ENCODE assay signal across 9 cellular contexts in genomic region chr14:76456200-76456599, GRCh38.
DNase-seq lines count a peak whose midpoint lies in the region; ATAC-seq, FAIRE-seq and TF ChIP-seq lines count a peak whose summit lies in the region.
"Had no signal": no experiment of that assay in that cellular context is flagged by ENCODE, and none has a peak within 500 bp of the region (broad histone marks: within the 10 kb centered on the region; RNA-seq: fewer than 3 reads in every experiment).

No MANE protein-coding gene starts in this region.

- H3K9ac ChIP-seq in NT2/D1 (ENCODE audit: insufficient read length, low read depth): no peak overlapping the region

- no peak overlapping the region for H3K4me3 ChIP-seq in GM23338
- H3K4me3 ChIP-seq in NT2/D1 (ENCODE audit: insufficient read length, low read depth): no peak overlapping the region

- H3K9me2 ChIP-seq in GM23338 (ENCODE audit: insufficient read depth): no peaks in the 10 kb centered on the region

- no peak overlapping the region for H3K27ac Mint-ChIP-seq in GM23338
- no peak overlapping the region for H3K27ac Mint-ChIP-seq in natural killer cell treated with Interleukin-12 subunit alpha and Interleukin-12 subunit beta and Interleukin-15 and Interleukin-18, amount 100 ng/mL, for 72 hours
- H3K27ac Mint-ChIP-seq in activated T-helper 17 cell treated with anti-CD3 and anti-CD28 coated beads, Interleukin-2, amount 50 U/mL, for 72 hours: no peak overlapping the region

- DNase-seq in D721Med (ENCODE audit: insufficient read length, low spot score) (peak; percentile 36), GM23338 (ENCODE audit: low spot score) (peak; percentile 89), NT2/D1 (ENCODE audit: low read depth, low spot score) (peak; percentile 32), dermis blood vessel endothelial cell (peak; percentile 70), omental fat pad (ENCODE audit: low spot score) (no peak)
- DNase-seq in natural killer cell treated with Interleukin-12 subunit alpha and Interleukin-12 subunit beta and Interleukin-15 and Interleukin-18, amount 100 ng/mL, for 72 hours (ENCODE audit: low spot score): peak; percentile 65

- ATAC-seq in GM23338: peak; percentile 91
- no peak for ATAC-seq in natural killer cell treated with Interleukin-12 subunit alpha and Interleukin-12 subunit beta and Interleukin-15 and Interleukin-18, amount 100 ng/mL, for 72 hours
- no peak for ATAC-seq in activated T-helper 17 cell treated with anti-CD3 and anti-CD28 coated beads, Interleukin-2, amount 50 U/mL, for 72 hours (replicated peaks)
- no peak for ATAC-seq in omental fat pad (ENCODE audit: low FRiP score)
- no peak for ATAC-seq in GM21825 (IDR thresholded peaks at IDR 0.05; ENCODE audit: unreplicated experiment)

- H4K20me1 ChIP-seq in GM23338 (replicated peaks; ENCODE audit: insufficient read depth): no peaks in the 10 kb centered on the region

- no peaks in the 10 kb centered on the region for H3K27me3 ChIP-seq in GM23338 (ENCODE audit: insufficient read depth)
- no peaks in the 10 kb centered on the region for H3K27me3 ChIP-seq in NT2/D1 (ENCODE audit: insufficient read depth, insufficient read length)
- H3K27me3 ChIP-seq: neutrophil had no signal

- H3K4me2 ChIP-seq in GM23338: no peak overlapping the region

- H3K36me3 ChIP-seq in GM23338 (ENCODE audit: insufficient read depth) (no peaks in the 10 kb centered on the region), NT2/D1 (ENCODE audit: insufficient read depth, insufficient read length, low read length) (no peaks in the 10 kb centered on the region)
- H3K36me3 ChIP-seq: neutrophil had no signal

- H3K9me3 ChIP-seq in NT2/D1 (ENCODE audit: insufficient read depth, low read length): no peaks in the 10 kb centered on the region
- H3K9me3 ChIP-seq: neutrophil had no signal

- no peak overlapping the region for H2AFZ ChIP-seq in GM23338

- H3K9me3 Mint-ChIP-seq in GM23338: no peaks in the 10 kb centered on the region
- no peaks in the 10 kb centered on the region for H3K9me3 Mint-ChIP-seq in natural killer cell treated with Interleukin-12 subunit alpha and Interleukin-12 subunit beta and Interleukin-15 and Interleukin-18, amount 100 ng/mL, for 72 hours
- no peaks in the 10 kb centered on the region for H3K9me3 Mint-ChIP-seq in activated T-helper 17 cell treated with anti-CD3 and anti-CD28 coated beads, Interleukin-2, amount 50 U/mL, for 72 hours

- H3K4me1 ChIP-seq in GM23338 (ENCODE audit: insufficient read depth): no peaks in the 10 kb centered on the region
- no peaks in the 10 kb centered on the region for H3K4me1 ChIP-seq in NT2/D1 (ENCODE audit: insufficient read depth, insufficient read length)

- no peak overlapping the region for H3K27ac ChIP-seq in GM23338 (ENCODE audit: low read depth)
- H3K27ac ChIP-seq: neutrophil had no signal

- no peaks in the 10 kb centered on the region for H3K79me2 ChIP-seq in GM23338 (replicated peaks; ENCODE audit: insufficient read depth)

- peaks cover 7% of the 10 kb centered on the region for H3K4me1 Mint-ChIP-seq in GM23338
- H3K4me1 Mint-ChIP-seq in natural killer cell treated with Interleukin-12 subunit alpha and Interleukin-12 subunit beta and Interleukin-15 and Interleukin-18, amount 100 ng/mL, for 72 hours (ENCODE audit: low read depth in 2 of 2): no peaks in the 10 kb centered on the region
- no peaks in the 10 kb centered on the region for H3K4me1 Mint-ChIP-seq in activated T-helper 17 cell treated with anti-CD3 and anti-CD28 coated beads, Interleukin-2, amount 50 U/mL, for 72 hours

- H3F3A ChIP-seq in GM23338 (replicated peaks; ENCODE audit: low read depth): no peaks in the 10 kb centered on the region

- FAIRE-seq in D721Med (lab: Jason Lieb, UNC): no peak

- TF ChIP-seq CTCF in D721Med (IDR thresholded peaks at IDR 0.05; ENCODE audit: insufficient read depth, missing control alignments) (peak; percentile 61), GM23338 (conservative IDR thresholded peaks at IDR 0.05; ENCODE audit: low read depth in 2 of 2) (peak; percentile 77 to 80), omental fat pad (IDR thresholded peaks at IDR 0.05) (no peak)

- peaks cover 4% of the 10 kb centered on the region for H3K27me3 Mint-ChIP-seq in GM23338 (ENCODE audit: insufficient read depth, low read depth, poor library complexity)
- H3K27me3 Mint-ChIP-seq in natural killer cell treated with Interleukin-12 subunit alpha and Interleukin-12 subunit beta and Interleukin-15 and Interleukin-18, amount 100 ng/mL, for 72 hours: peaks cover 9 to 21% of the 10 kb centered on the region in 2 donors
- H3K27me3 Mint-ChIP-seq in activated T-helper 17 cell treated with anti-CD3 and anti-CD28 coated beads, Interleukin-2, amount 50 U/mL, for 72 hours: peaks cover 18% of the 10 kb centered on the region

- no peaks in the 10 kb centered on the region for H3K36me3 Mint-ChIP-seq in GM23338 (ENCODE audit: low read depth)
- no peaks in the 10 kb centered on the region for H3K36me3 Mint-ChIP-seq in natural killer cell treated with Interleukin-12 subunit alpha and Interleukin-12 subunit beta and Interleukin-15 and Interleukin-18, amount 100 ng/mL, for 72 hours
- no peaks in the 10 kb centered on the region for H3K36me3 Mint-ChIP-seq in activated T-helper 17 cell treated with anti-CD3 and anti-CD28 coated beads, Interleukin-2, amount 50 U/mL, for 72 hours (ENCODE audit: low read depth)

- H3K4me3 Mint-ChIP-seq in GM23338: no peak overlapping the region
- no peak overlapping the region for H3K4me3 Mint-ChIP-seq in natural killer cell treated with Interleukin-12 subunit alpha and Interleukin-12 subunit beta and Interleukin-15 and Interleukin-18, amount 100 ng/mL, for 72 hours
- H3K4me3 Mint-ChIP-seq in activated T-helper 17 cell treated with anti-CD3 and anti-CD28 coated beads, Interleukin-2, amount 50 U/mL, for 72 hours: no peak overlapping the region

TF ChIP-seq in GM23338, 12 proteins besides CTCF, POLR2A, EP300 and RAD21 (continues in another document):
- TF ChIP-seq ZNF331 (CRISPR knock-in tag; IDR thresholded peaks at IDR 0.05; ENCODE audit: low read depth): no peak
- TF ChIP-seq ETS1 (IDR thresholded peaks at IDR 0.05): no peak
- TF ChIP-seq STAT1 (IDR thresholded peaks at IDR 0.05; ENCODE audit: unreplicated experiment): no peak
- TF ChIP-seq CREB1 (CRISPR knock-in tag; IDR thresholded peaks at IDR 0.05; ENCODE audit: low read depth): no peak
- no peak for TF ChIP-seq ZNF114 (CRISPR knock-in tag; IDR thresholded peaks at IDR 0.05)

Comparison
In these comparisons a context has a peak if more than half of its experiments do, and no peak if none do; other contexts are left out.
1. CTCF ChIP-seq: peak in D721Med (single experiment) and GM23338 (2 of 2); none in omental fat pad (0 of 3).